27 cellular contexts compared by ENCODE assay signal in the genomic region with DNA sequence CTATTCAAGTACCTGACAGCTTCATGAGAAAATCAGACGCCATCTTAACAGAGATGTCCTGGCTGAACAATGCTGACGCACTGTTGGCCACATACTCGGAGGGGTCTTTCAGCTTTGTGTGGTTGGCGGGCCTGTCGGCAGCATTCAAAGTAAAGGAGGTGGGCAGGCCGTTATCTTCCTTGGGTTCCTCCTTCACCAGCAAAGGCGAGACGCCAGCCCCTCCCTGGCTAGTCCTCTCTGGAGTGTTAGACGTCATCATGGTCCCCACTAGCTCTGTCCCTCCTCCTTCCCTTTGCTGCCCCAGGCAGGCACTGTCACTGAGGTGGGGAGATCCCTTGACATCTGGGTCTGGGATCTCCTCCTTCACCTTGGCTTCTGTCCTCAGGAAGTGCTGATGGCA. TPM values are rescaled to one million over a fixed set of nuclear protein-coding genes. Genes with fewer than 3 reads are reported as not detected.
DNase-seq lines count a peak whose midpoint lies in the region; ATAC-seq and TF ChIP-seq lines count a peak whose summit lies in the region.
"Had no signal": no experiment of that assay in that cellular context is flagged by ENCODE, and none has a peak within 500 bp of the region (broad histone marks: within the 10 kb centered on the region; RNA-seq: fewer than 3 reads in every experiment).

No MANE protein-coding gene starts in this region.

- H3K27ac Mint-ChIP-seq in H9 (peak overlapping the region; percentile 71 to 82 (median 81); a peak in 5 of 7 replicates), memory B cell (peak overlapping the region; percentile 56)
- H3K27ac Mint-ChIP-seq: CD8-positive, alpha-beta T cell had no signal

- H3K14ac ChIP-seq in H9 (ENCODE audit: insufficient read depth, low read length): no peak overlapping the region; the same call in 1 of the 2 replicates

- H2AK5ac ChIP-seq in H9 (ENCODE audit: insufficient read length, low read length): no peak overlapping the region

- peaks cover 8% of the 10 kb centered on the region; the same call in 1 of the 2 replicates for H3K79me2 ChIP-seq in H9 (ENCODE audit: insufficient read depth, low read length)

- H3K18ac ChIP-seq in H9 (ENCODE audit: insufficient read length, low read depth, low read length): no peak overlapping the region

- no peak overlapping the region for H3K56ac ChIP-seq in H9 (ENCODE audit: insufficient read length, low read depth, low read length)

- H3K79me1 ChIP-seq in H9 (ENCODE audit: insufficient read depth, low read depth, low read length, poor library complexity, severe bottlenecking): no peaks in the 10 kb centered on the region

- H3K23me2 ChIP-seq in H9 (ENCODE audit: insufficient read length, low read depth, low read length, poor library complexity, severe bottlenecking): peaks cover 2% of the 10 kb centered on the region

- H4K5ac ChIP-seq in H9 (ENCODE audit: insufficient read length, low read depth, low read length): no peak overlapping the region

- no peak overlapping the region for H3K4me2 ChIP-seq in H9 (ENCODE audit: insufficient read depth, insufficient read length, low read length)
- H3K4me2 ChIP-seq: PC-9 had no signal

- H3K27me3 ChIP-seq in H9 (ENCODE audit: insufficient read depth, low read length): no peaks in the 10 kb centered on the region
- no peaks in the 10 kb centered on the region for H3K27me3 ChIP-seq in thoracic aorta (replicated peaks; ENCODE audit: insufficient read depth)
- H3K27me3 ChIP-seq: MG63, SJCRH30 had no signal

- WGBS in H9 (ENCODE audit: extremely low coverage, insufficient read length, low lambda C conversion rate): no CpG with 5 or more reads among the region's 9 CpGs

- H3K27me3 Mint-ChIP-seq in H9 (ENCODE audit: low read depth) (no peaks in the 10 kb centered on the region), memory B cell (no peaks in the 10 kb centered on the region)

- H3K9me3 Mint-ChIP-seq in H9 (no peaks in the 10 kb centered on the region), memory B cell (no peaks in the 10 kb centered on the region)
- H3K9me3 Mint-ChIP-seq: CD8-positive, alpha-beta T cell had no signal

- H3K9ac ChIP-seq in H9 (ENCODE audit: extremely low read depth, insufficient read length, low read length): no peak overlapping the region
- H3K9ac ChIP-seq: GM23248 had no signal

- H3K27ac ChIP-seq in H9 (ENCODE audit: insufficient read length, low read depth, low read length): no peak overlapping the region
- H3K27ac ChIP-seq in cingulate gyrus (ENCODE audit: low read depth, low read length): peak overlapping the region; percentile 25
- peak overlapping the region; percentile 68 to 80 for H3K27ac ChIP-seq in thoracic aorta
- H3K27ac ChIP-seq: GM23248, PC-9, SJCRH30 had no signal

- peaks cover 2% of the 10 kb centered on the region for H4K20me1 ChIP-seq in H9 (ENCODE audit: control insufficient read depth, insufficient read depth, insufficient read length)

- no peaks in the 10 kb centered on the region for H3K9me3 ChIP-seq in H9 (ENCODE audit: control insufficient read depth, low read depth, low read length)
- no peaks in the 10 kb centered on the region for H3K9me3 ChIP-seq in thoracic aorta
- H3K9me3 ChIP-seq: Caco-2, MG63, SJCRH30 had no signal

- TF ChIP-seq CTCF in H9 (conservative IDR thresholded peaks at IDR 0.05) (no peak), thoracic aorta (IDR thresholded peaks at IDR 0.05) (no peak), GM10266 (IDR thresholded peaks at IDR 0.05; ENCODE audit: control insufficient read depth, insufficient read depth, low read depth, missing control alignments) (no peak)

- H3K36me3 Mint-ChIP-seq in H9 (ENCODE audit: insufficient read depth in 1 of 3, low read depth in 3 of 3): peaks cover 22 to 58% (median 37%) of the 10 kb centered on the region in 3 experiments
- peaks cover 12% of the 10 kb centered on the region for H3K36me3 Mint-ChIP-seq in memory B cell

- no peak overlapping the region for H3T11ph ChIP-seq in H9 (ENCODE audit: low read length)

- no peak overlapping the region for H2BK12ac ChIP-seq in H9 (ENCODE audit: insufficient read length, low read depth, low read length)

- H3K4ac ChIP-seq in H9 (ENCODE audit: low read depth, low read length): no peak overlapping the region

- no peak overlapping the region for H4K91ac ChIP-seq in H9 (ENCODE audit: insufficient read length, low read depth, low read length)

- peaks cover 3% of the 10 kb centered on the region for H3K36me3 ChIP-seq in thoracic aorta
- H3K36me3 ChIP-seq: MG63, SJCRH30 had no signal

- no peak overlapping the region for H2BK20ac ChIP-seq in H9 (ENCODE audit: low read depth, low read length, poor library complexity, severe bottlenecking)

- H3K4me3 ChIP-seq in thoracic aorta: no peak overlapping the region
- H3K4me3 ChIP-seq: GM12878, GM23248, MG63, PC-9, SJCRH30 had no signal

- DNase-seq in H9 (no peak), memory B cell (ENCODE audit: low spot score in 2 of 2) (no peak), thoracic aorta (ENCODE audit: low spot score) (no peak), NCI-H82 (lab: John Stamatoyannopoulos, UW) (no peak), GM10266 (ENCODE audit: extremely low spot score) (no peak)
- DNase-seq: C1 segment of cervical spinal cord; Caco-2; CD8-positive, alpha-beta T cell; GM23248; HCEC 1CT; KG1; MG63; NCI-H1105 treated with DMSO at 0.1 percent for 48 hours; NCI-H146; NCI-H2029; NCI-H446; NCI-H524 treated with DMSO at 0.1 percent for 48 hours; NCI-H774; NK-92 treated with Interleukin-12 subunit alpha and Interleukin-12 subunit beta, amount 100 ng/mL, for 24 hours; PC-9; SJCRH30 had no signal

- no peak overlapping the region for H4K8ac ChIP-seq in H9 (replicated peaks; ENCODE audit: insufficient read length, low read depth, low read length)

- H2AFZ ChIP-seq in H9 (ENCODE audit: low read length): no peak overlapping the region
- H2AFZ ChIP-seq: GM23248, PC-9 had no signal

- H3K4me3 Mint-ChIP-seq in H9 (no peak overlapping the region), memory B cell (no peak overlapping the region)
- H3K4me3 Mint-ChIP-seq: CD8-positive, alpha-beta T cell had no signal

- H2BK5ac ChIP-seq in H9 (ENCODE audit: insufficient read length, low read length): no peak overlapping the region

- H3K4me1 ChIP-seq in H9 (ENCODE audit: insufficient read depth, low read length) (peaks cover 22% of the 10 kb centered on the region), thoracic aorta (ENCODE audit: control insufficient read depth in 1 of 2, low read depth in 2 of 2) (peaks cover 11 to 56% of the 10 kb centered on the region in 2 donors)
- H3K4me1 ChIP-seq: Caco-2, SJCRH30 had no signal

- no peak overlapping the region for H2BK15ac ChIP-seq in H9 (ENCODE audit: low read depth, low read length)

- H2BK120ac ChIP-seq in H9 (ENCODE audit: low read depth, low read length, poor library complexity, severe bottlenecking): no peak overlapping the region

- peaks cover 77 to 81% of the 10 kb centered on the region in 2 experiments for H3K4me1 Mint-ChIP-seq in H9
- peaks cover 29% of the 10 kb centered on the region for H3K4me1 Mint-ChIP-seq in memory B cell

- ATAC-seq in memory B cell (ENCODE audit: low read depth) (no peak), thoracic aorta (ENCODE audit: insufficient number of reproducible peaks, low FRiP score, low read depth) (no peak), GM18867 (IDR thresholded peaks at IDR 0.05; ENCODE audit: unreplicated experiment) (no peak), HG03439 (IDR thresholded peaks at IDR 0.05; ENCODE audit: unreplicated experiment) (no peak)
- ATAC-seq: CD8-positive, alpha-beta T cell; GM12878; Right ventricle myocardium inferior; SK-N-SH treated with all-trans-retinoic acid at 6 μM for 48 hours had no signal

- no peak overlapping the region for H3K23ac ChIP-seq in H9 (ENCODE audit: insufficient read length, low read depth, low read length)

RNA-seq across cellular contexts. Expression of a gene that starts 53.0 kb away (rescaled TPM):
- total RNA-seq in H9 (2021) (28.4 and 29.4 TPM in 2 replicates), thoracic aorta (10 to 100 TPM; 20.2 to 41.4 TPM)
